36 cellular contexts compared by ENCODE assay signal in the genomic region with DNA sequence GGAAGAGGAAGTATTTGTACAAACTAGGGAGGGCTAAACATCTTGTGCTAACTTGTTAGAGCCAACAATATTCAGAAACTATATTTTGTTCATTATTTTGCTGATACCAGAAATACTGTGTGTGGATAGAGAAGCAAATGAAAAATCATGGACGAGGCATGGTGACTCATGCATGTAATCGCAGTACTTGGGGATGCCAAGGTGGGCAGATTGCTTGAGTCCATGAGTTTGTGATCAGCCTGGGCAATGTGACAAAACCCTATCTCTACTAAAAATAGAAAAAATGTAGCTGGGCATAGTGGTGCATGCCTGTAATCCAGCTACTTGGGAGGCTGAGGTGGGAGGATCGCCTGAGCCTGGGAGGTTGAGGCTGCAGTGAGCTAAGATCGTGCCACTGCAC. TPM values are rescaled to one million over a fixed set of nuclear protein-coding genes. Genes with fewer than 3 reads are reported as not detected.
A peak's percentile ranks its signal among the peaks of the same experiment; 100 is the strongest.
DNase-seq lines count a peak whose midpoint lies in the region; ATAC-seq, FAIRE-seq and TF ChIP-seq lines count a peak whose summit lies in the region.
"Had no signal": no experiment of that assay in that cellular context is flagged by ENCODE, and none has a peak within 500 bp of the region (broad histone marks: within the 10 kb centered on the region; RNA-seq: fewer than 3 reads in every experiment).

No MANE protein-coding gene starts in this region.

- H3K4me2 ChIP-seq in GM23248 (ENCODE audit: unreplicated experiment) = no peak overlapping the region
- H3K4me2 ChIP-seq in astrocyte (ENCODE audit: low read length) = no peak overlapping the region
- H3K4me2 ChIP-seq: KMS-11 had no signal

- TF ChIP-seq CTCF in astrocyte (IDR thresholded peaks at IDR 0.05; ENCODE audit: insufficient read depth, low read depth, low read length) = no peak
- TF ChIP-seq CTCF in fibroblast of the aortic adventitia (IDR thresholded peaks at IDR 0.05; ENCODE audit: insufficient read depth, low read length) = no peak

- ATAC-seq in activated T-cell treated with anti-CD3 and anti-CD28 coated beads, Interleukin-2, amount 50 U/mL, for 72 hours (replicated peaks in 1 of 2) = no peak
- ATAC-seq: activated CD8-positive, alpha-beta memory T cell treated with anti-CD3 and anti-CD28 coated beads, Interleukin-2, amount 10 ng/mL, durations not matched to agents 7 days and 5 days; left colon; mucosa of descending colon; natural killer cell; sciatic nerve had no signal

- no peaks in the 10 kb centered on the region for H3K9me2 ChIP-seq in GM23248 (ENCODE audit: insufficient read depth)

- no peak overlapping the region for H3K4me3 Mint-ChIP-seq in activated T-cell treated with anti-CD3 and anti-CD28 coated beads, Interleukin-2, amount 50 U/mL, for 72 hours
- peak overlapping the region; percentile 45 for H3K4me3 Mint-ChIP-seq in astrocyte (ENCODE audit: unreplicated experiment)
- H3K4me3 Mint-ChIP-seq: activated CD8-positive, alpha-beta memory T cell treated with anti-CD3 and anti-CD28 coated beads, Interleukin-2, amount 10 ng/mL, durations not matched to agents 7 days and 5 days; activated T-helper 1 cell treated with anti-CD3 and anti-CD28 coated beads, Interleukin-12 subunit alpha, Interleukin-12 subunit beta, Interleukin-2, Interleukin-4 antibody, amounts not matched to agents 30 ng/mL and 10 ng/mL and 1 ng/mL, durations not matched to agents 14 hours and 24 hours and 36 hours; natural killer cell had no signal

- H3K4me3 ChIP-seq in GM23248 (no peak overlapping the region), astrocyte (ENCODE audit: insufficient read depth, low read depth, low read length) (no peak overlapping the region), fibroblast of the aortic adventitia (ENCODE audit: low read depth, low read length) (no peak overlapping the region)
- H3K4me3 ChIP-seq: mucosa of descending colon, prostate gland, SJCRH30, stomach had no signal

- H4K20me1 ChIP-seq in GM23248 (ENCODE audit: insufficient read depth) (no peaks in the 10 kb centered on the region), astrocyte (ENCODE audit: insufficient read depth, low read length) (peaks cover 24% of the 10 kb centered on the region)

- no peaks in the 10 kb centered on the region for H3K27me3 Mint-ChIP-seq in activated T-cell treated with anti-CD3 and anti-CD28 coated beads, Interleukin-2, amount 50 U/mL, for 72 hours (ENCODE audit: low read depth)
- no peaks in the 10 kb centered on the region for H3K27me3 Mint-ChIP-seq in astrocyte (ENCODE audit: low read depth, unreplicated experiment)
- H3K27me3 Mint-ChIP-seq: activated CD8-positive, alpha-beta memory T cell treated with anti-CD3 and anti-CD28 coated beads, Interleukin-2, amount 10 ng/mL, durations not matched to agents 7 days and 5 days; CD8-positive, alpha-beta memory T cell had no signal

- H3K27ac Mint-ChIP-seq in activated T-cell treated with anti-CD3 and anti-CD28 coated beads, Interleukin-2, amount 50 U/mL, for 72 hours = peak overlapping the region; percentile 24
- H3K27ac Mint-ChIP-seq in astrocyte (ENCODE audit: unreplicated experiment) = peak overlapping the region; percentile 23
- H3K27ac Mint-ChIP-seq: activated CD8-positive, alpha-beta memory T cell treated with anti-CD3 and anti-CD28 coated beads, Interleukin-2, amount 10 ng/mL, durations not matched to agents 7 days and 5 days; activated T-helper 1 cell treated with anti-CD3 and anti-CD28 coated beads, Interleukin-12 subunit alpha, Interleukin-12 subunit beta, Interleukin-2, Interleukin-4 antibody, amounts not matched to agents 30 ng/mL and 10 ng/mL and 1 ng/mL, durations not matched to agents 14 hours and 24 hours and 36 hours; natural killer cell had no signal

- 84 to 85% methylated on average over 4 of the region's 4 CpGs for WGBS in GM23248 (ENCODE audit: low coverage in 1 of 2, low lambda C conversion rate in 2 of 2, missing lambda C conversion rate in 2 of 2), 2 experiments

- peaks cover 5 to 15% of the 10 kb centered on the region in 2 donors for H3K36me3 Mint-ChIP-seq in activated T-cell treated with anti-CD3 and anti-CD28 coated beads, Interleukin-2, amount 50 U/mL, for 72 hours (ENCODE audit: insufficient read depth in 2 of 2)
- peaks cover 8% of the 10 kb centered on the region for H3K36me3 Mint-ChIP-seq in astrocyte (ENCODE audit: low read depth, unreplicated experiment)
- H3K36me3 Mint-ChIP-seq: natural killer cell had no signal

- H3K27ac ChIP-seq in GM23248 (peak overlapping the region; percentile 78), astrocyte (ENCODE audit: low read depth, low read length) (no peak overlapping the region)
- H3K27ac ChIP-seq: KMS-11, prostate gland, SJCRH30, stomach had no signal

- no peak for DNase-seq in activated T-cell treated with anti-CD3 and anti-CD28 coated beads, Interleukin-2, amount 50 U/mL, for 72 hours
- DNase-seq in activated T-cell treated with anti-CD3 and anti-CD28 coated beads, Interleukin-2, amount 50 U/mL, for 48 hours = no peak
- DNase-seq in GM23248 = peak; percentile 30
- DNase-seq in astrocyte (ENCODE audit: low read depth) = no peak
- DNase-seq in fibroblast of the aortic adventitia (ENCODE audit: low read depth) = peak; percentile 30
- no peak for DNase-seq in NOMO-1 treated with DMSO at 0.1 percent for 48 hours (lab: John Stamatoyannopoulos, UW; ENCODE audit: unreplicated experiment)
- no peak for DNase-seq in NAMALWA (ENCODE audit: low spot score)
- DNase-seq: activated CD4-positive, alpha-beta T cell treated with anti-CD3 and anti-CD28 coated beads for 48 hours; activated CD8-positive, alpha-beta memory T cell treated with anti-CD3 and anti-CD28 coated beads, Interleukin-2, amount 10 ng/mL, durations not matched to agents 7 days and 5 days; activated naive CD4-positive, alpha-beta T cell treated with anti-CD3 and anti-CD28 coated beads, Interleukin-2, amount 50 U/mL, for 16 hours; amygdala; CD8-positive, alpha-beta memory T cell; EL; GOT3; left colon; mammary epithelial cell; MM.1S; mucosa of descending colon; natural killer cell; NCI-H1417 treated with DMSO at 0.1 percent for 48 hours; NCI-H2107; NCI-H345; NCI-H774; nucleus accumbens; SJCRH30; stimulated activated CD8-positive, alpha-beta memory T cell treated with anti-CD3 and anti-CD28 coated beads, Interleukin-4, amount 100 ng/mL, for 48 hours; stomach; SW 1271 had no signal

- H3K36me3 ChIP-seq in GM23248 (ENCODE audit: low read depth) (peaks cover 48% of the 10 kb centered on the region), astrocyte (ENCODE audit: insufficient read depth, low read length) (peaks cover 21% of the 10 kb centered on the region)

- no peak overlapping the region for H3K9ac ChIP-seq in GM23248
- H3K9ac ChIP-seq in astrocyte (ENCODE audit: low read length) = no peak overlapping the region
- H3K9ac ChIP-seq: KMS-11 had no signal

- in situ Hi-C loops in GM23248 (cut with MboI) = no loop called here

- no peaks in the 10 kb centered on the region for H3K9me3 Mint-ChIP-seq in activated T-cell treated with anti-CD3 and anti-CD28 coated beads, Interleukin-2, amount 50 U/mL, for 72 hours
- H3K9me3 Mint-ChIP-seq in astrocyte (ENCODE audit: unreplicated experiment) = no peaks in the 10 kb centered on the region
- H3K9me3 Mint-ChIP-seq: activated T-helper 1 cell treated with anti-CD3 and anti-CD28 coated beads, Interleukin-12 subunit alpha, Interleukin-12 subunit beta, Interleukin-2, Interleukin-4 antibody, amounts not matched to agents 30 ng/mL and 10 ng/mL and 1 ng/mL, durations not matched to agents 14 hours and 24 hours and 36 hours; CD8-positive, alpha-beta memory T cell; natural killer cell had no signal

- FAIRE-seq in astrocyte (lab: Jason Lieb, UNC) = no peak
- FAIRE-seq: endothelial cell of umbilical vein, GM12891, HTR-8/SVneo, urothelium cell line had no signal

- H3K9me3 ChIP-seq in GM23248 (ENCODE audit: low read depth) = no peaks in the 10 kb centered on the region
- no peaks in the 10 kb centered on the region for H3K9me3 ChIP-seq in astrocyte (ENCODE audit: insufficient read depth, low read depth, low read length)
- H3K9me3 ChIP-seq: mucosa of descending colon, prostate gland, SJCRH30, stomach had no signal

- H3K4me1 ChIP-seq in GM23248 (ENCODE audit: insufficient read depth) (peaks cover 27% of the 10 kb centered on the region), astrocyte (ENCODE audit: insufficient read depth, low read length) (peaks cover 6% of the 10 kb centered on the region)
- H3K4me1 ChIP-seq: prostate gland, stomach had no signal

- H2AFZ ChIP-seq in GM23248 = no peak overlapping the region
- H2AFZ ChIP-seq in astrocyte (ENCODE audit: low read depth, low read length) = no peak overlapping the region

- peaks cover 45% of the 10 kb centered on the region for H3K4me1 Mint-ChIP-seq in activated T-cell treated with anti-CD3 and anti-CD28 coated beads, Interleukin-2, amount 50 U/mL, for 72 hours (ENCODE audit: low read depth)
- H3K4me1 Mint-ChIP-seq in astrocyte (ENCODE audit: low read depth, unreplicated experiment) = peaks cover 31% of the 10 kb centered on the region

- H3K79me2 ChIP-seq in GM23248 (ENCODE audit: insufficient read depth) (peaks cover 70% of the 10 kb centered on the region), astrocyte (ENCODE audit: insufficient read depth, low read length) (peaks cover 6% of the 10 kb centered on the region)

- H3K27me3 ChIP-seq in GM23248 (replicated peaks; ENCODE audit: insufficient read depth) (no peaks in the 10 kb centered on the region), astrocyte (ENCODE audit: insufficient read depth, low read length) (no peaks in the 10 kb centered on the region)
- H3K27me3 ChIP-seq: SJCRH30, stomach had no signal

- peaks cover 48% of the 10 kb centered on the region for H3F3A ChIP-seq in GM23248 (ENCODE audit: insufficient read depth)

RNA-seq across cellular contexts. Expression of gene LRRC41, which starts 13.4 kb away (rescaled TPM):
- 10 to 100 TPM; 47.7 to 53.4 TPM for total RNA-seq in activated T-cell treated with anti-CD3 and anti-CD28 coated beads, Interleukin-2, amount 50 U/mL, for 72 hours
- total RNA-seq in GM23248 (2014; rRNA removed; shearing (Covaris generic)) = 131 and 133 TPM in 2 replicates
- 103 and 108 TPM in 2 replicates for polyA plus RNA-seq in GM23248 (2016; fragmentation: Nextera tagmentation; extraction: Ambion mirVana)
- total RNA-seq in astrocyte (88.2 and 94.5 TPM in 2 replicates), fibroblast of the aortic adventitia (ENCODE audit: low replicate concordance) (40.9 and 66.4 TPM in 2 replicates)

RNA-seq across cellular contexts. Expression of gene UQCRH, which starts 13.5 kb away (rescaled TPM):
- total RNA-seq in activated T-cell treated with anti-CD3 and anti-CD28 coated beads, Interleukin-2, amount 50 U/mL, for 72 hours = 100 to 1,000 TPM; 287 to 303 TPM
- total RNA-seq in GM23248 (2014; rRNA removed; shearing (Covaris generic)) = 334 and 337 TPM in 2 replicates
- 237 and 238 TPM in 2 replicates for polyA plus RNA-seq in GM23248 (2016; fragmentation: Nextera tagmentation; extraction: Ambion mirVana)
- total RNA-seq in astrocyte (299 and 337 TPM in 2 replicates), fibroblast of the aortic adventitia (ENCODE audit: low replicate concordance) (595 and 603 TPM in 2 replicates)

RNA-seq across cellular contexts. Expression of gene RAD54L, which starts 42.4 kb away (rescaled TPM):
- total RNA-seq in activated T-cell treated with anti-CD3 and anti-CD28 coated beads, Interleukin-2, amount 50 U/mL, for 72 hours = 10 to 100 TPM; 33.1 to 34.9 TPM
- total RNA-seq in GM23248 (2014; rRNA removed; shearing (Covaris generic)) = 1.9 and 3.0 TPM in 2 replicates
- polyA plus RNA-seq in GM23248 (2016; fragmentation: Nextera tagmentation; extraction: Ambion mirVana) = 4.4 and 4.9 TPM in 2 replicates
- total RNA-seq in astrocyte = 1.9 and 2.4 TPM in 2 replicates
- 0.90 and 9.7 TPM in 2 replicates for total RNA-seq in fibroblast of the aortic adventitia (ENCODE audit: low replicate concordance)

RNA-seq across cellular contexts. Expression of gene NSUN4, which starts 50.6 kb away (rescaled TPM):
- 10 to 100 TPM; 42.4 to 42.9 TPM for total RNA-seq in activated T-cell treated with anti-CD3 and anti-CD28 coated beads, Interleukin-2, amount 50 U/mL, for 72 hours
- total RNA-seq in GM23248 (2014; rRNA removed; shearing (Covaris generic)) = 11.7 and 12.5 TPM in 2 replicates
- 11.4 and 14.9 TPM in 2 replicates for polyA plus RNA-seq in GM23248 (2016; fragmentation: Nextera tagmentation; extraction: Ambion mirVana)
- total RNA-seq in astrocyte (15.5 and 16.9 TPM in 2 replicates), fibroblast of the aortic adventitia (ENCODE audit: low replicate concordance) (15.9 and 20.6 TPM in 2 replicates)

Comparison
In these comparisons a context has a peak if more than half of its experiments do, and no peak if none do; other contexts are left out.
1. DNase-seq: peak in GM23248 (single experiment) and fibroblast of the aortic adventitia (single experiment); none in activated T-cell treated with anti-CD3 and anti-CD28 coated beads, Interleukin-2, amount 50 U/mL, for 72 hours (0 of 2), activated T-cell treated with anti-CD3 and anti-CD28 coated beads, Interleukin-2, amount 50 U/mL, for 48 hours (0 of 2), astrocyte (single experiment), NOMO-1 treated with DMSO at 0.1 percent for 48 hours (single experiment) and NAMALWA (single experiment).